ENCODE assay signal across 26 cellular contexts in the genomic region with DNA sequence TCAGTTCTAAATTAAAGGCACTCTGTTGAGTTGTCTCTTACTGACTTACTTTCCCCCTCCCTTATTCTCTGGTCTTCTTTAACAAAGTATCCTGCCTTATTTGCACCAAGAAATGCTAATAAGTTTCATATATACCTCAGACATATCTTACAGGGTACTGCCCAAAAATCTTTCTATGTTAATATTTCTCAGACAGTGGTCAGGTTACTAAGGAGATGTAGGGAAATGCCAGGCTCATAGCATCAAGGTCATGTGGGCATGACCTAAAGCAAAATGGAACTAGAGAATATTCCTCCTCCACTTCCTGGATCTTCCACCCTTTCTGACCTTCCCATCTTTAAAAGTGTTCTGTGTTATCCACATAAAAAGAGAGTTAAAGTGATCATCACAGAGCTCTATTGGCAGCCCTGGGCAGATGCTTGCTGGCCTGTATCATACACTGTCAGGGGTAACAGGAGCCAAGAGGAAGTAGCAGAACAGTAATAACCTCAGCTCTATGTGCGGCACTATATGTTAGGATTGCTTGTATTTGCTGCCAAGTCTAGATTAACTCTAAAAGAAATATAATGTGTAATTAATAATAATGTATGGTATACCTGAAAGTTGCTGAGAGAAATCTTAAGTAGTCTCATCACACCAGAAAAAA.
"Had no signal": no experiment of that assay in that cellular context is flagged by ENCODE, and none has a peak within 500 bp of the region (broad histone marks: within the 10 kb centered on the region; RNA-seq: fewer than 3 reads in every experiment).

No MANE protein-coding gene starts in this region.

- H3K9me3 ChIP-seq: ascending aorta, colonic mucosa, gastroesophageal sphincter, suprapubic skin, tibial artery had no signal

- H3K27me3 ChIP-seq: ascending aorta, cardiac muscle cell, colonic mucosa, gastroesophageal sphincter, hepatocyte, suprapubic skin, tibial artery had no signal

- DNase-seq: activated CD4-positive, alpha-beta memory T cell treated with anti-CD3 and anti-CD28 coated beads, Interleukin-2, amount 10 ng/mL, durations not matched to agents 7 days and 5 days; activated CD4-positive, alpha-beta T cell treated with anti-CD3 and anti-CD28 coated beads for 1 hour; activated CD4-positive, alpha-beta T cell treated with anti-CD3 and anti-CD28 coated beads, Interleukin-2, amount 10 ng/mL, durations not matched to agents 7 days and 5 days; activated CD8-positive, alpha-beta memory T cell treated with anti-CD3 and anti-CD28 coated beads, Interleukin-2, amount 50 U/mL, for 48 hours; activated gamma-delta T cell; activated naive CD4-positive, alpha-beta T cell treated with anti-CD3 and anti-CD28 coated beads, Interleukin-2, amount 10 ng/mL, durations not matched to agents 7 days and 5 days; activated naive CD8-positive, alpha-beta T cell treated with anti-CD3 and anti-CD28 coated beads, Interleukin-2, amount 10 ng/mL, durations not matched to agents 7 days and 5 days; activated T-cell treated with anti-CD3 and anti-CD28 coated beads, Interleukin-2, amount 50 U/mL, for 24 hours; cerebellar nuclear complex; colonic mucosa; effector memory CD4-positive, alpha-beta T cell; islet precursor cell; left cardiac atrium; mammary epithelial cell; posterior cingulate gyrus; right cardiac atrium; stimulated activated CD4-positive, alpha-beta T cell treated with anti-CD3 and anti-CD28 coated beads, Interleukin-15, amount 100 ng/mL, for 24 hours; stimulated activated CD4-positive, alpha-beta T cell treated with anti-CD3 and anti-CD28 coated beads, Interleukin-2, amount 100 ng/mL, for 24 hours; stimulated activated naive CD4-positive, alpha-beta T cell; tibial artery had no signal

- H3K36me3 ChIP-seq: ascending aorta, cardiac muscle cell, colonic mucosa, gastroesophageal sphincter, suprapubic skin, tibial artery had no signal

- H3K4me3 ChIP-seq: ascending aorta, cardiac muscle cell, colonic mucosa, gastroesophageal sphincter, hepatocyte, suprapubic skin, tibial artery had no signal

- H3K27ac ChIP-seq: ascending aorta, cardiac muscle cell, colonic mucosa, gastroesophageal sphincter, hepatocyte, suprapubic skin, tibial artery had no signal

- H3K4me1 ChIP-seq: ascending aorta, colonic mucosa, gastroesophageal sphincter, suprapubic skin, tibial artery had no signal

- ATAC-seq: gastroesophageal sphincter, left cardiac atrium, right cardiac atrium, WTC11 had no signal
